In genomic region chr6:151432650-151433049, GRCh38 we compare ENCODE assay signal across 13 cellular contexts. TPM values are rescaled to one million over a fixed set of nuclear protein-coding genes. Genes with fewer than 3 reads are reported as not detected.
DNase-seq lines count a peak whose midpoint lies in the region; ATAC-seq and TF ChIP-seq lines count a peak whose summit lies in the region.
"Had no signal": no experiment of that assay in that cellular context is flagged by ENCODE, and none has a peak within 500 bp of the region (broad histone marks: within the 10 kb centered on the region; RNA-seq: fewer than 3 reads in every experiment).

No MANE protein-coding gene starts in this region.

- no peaks in the 10 kb centered on the region for H3K9me3 ChIP-seq in CD8-positive, alpha-beta T cell (ENCODE audit: low read length)
- H3K9me3 ChIP-seq: BLaER1 treated with 17β-estradiol and CSF1 and Interleukin-3, amounts not matched to agents 10 nM and 100 nM; Caco-2 had no signal

- H4K8ac ChIP-seq in mesendoderm (ENCODE audit: low read depth, low read length), result no peak overlapping the region

- POLR2A ChIA-PET in CD8-positive, alpha-beta T cell (lab: Charles Lee), result interaction anchor here (0.6 kb wide), 2 partner anchors 15 to 1712 kb away, joined by 4 read pairs; no protein-coding TSS in a partner anchor

- no CpG with 5 or more reads among the region's 4 CpGs for WGBS in mesendoderm (ENCODE audit: extremely low coverage, insufficient coverage, low lambda C conversion rate)

- TF ChIP-seq CTCF in CD8-positive, alpha-beta T cell (IDR thresholded peaks at IDR 0.05), result no peak

- no peak overlapping the region for H2BK5ac ChIP-seq in mesendoderm (ENCODE audit: low read length)

- no peaks in the 10 kb centered on the region for H3K27me3 Mint-ChIP-seq in activated T-cell treated with anti-CD3 and anti-CD28 coated beads, Interleukin-2, amount 50 U/mL, for 72 hours (ENCODE audit: low read depth)
- H3K27me3 Mint-ChIP-seq in CD8-positive, alpha-beta T cell (ENCODE audit: low read depth), result no peaks in the 10 kb centered on the region
- H3K27me3 Mint-ChIP-seq in central memory CD8-positive, alpha-beta T cell, result no peaks in the 10 kb centered on the region
- H3K27me3 Mint-ChIP-seq in stimulated activated memory B cell treated with anti-CD40 and anti-IgM and Interleukin-4, amounts not matched to agents 10 μg/mL and 1 μg/mL and 100 μg/mL, for 72 hours, result no peaks in the 10 kb centered on the region
- H3K27me3 Mint-ChIP-seq: B cell; CD4-positive, CD25-positive, alpha-beta regulatory T cell had no signal

- CTCF ChIA-PET in CD8-positive, alpha-beta T cell (lab: Charles Lee), result no interaction called here

- H3K56ac ChIP-seq in mesendoderm (ENCODE audit: low read length), result no peak overlapping the region

- H3K4me2 ChIP-seq in mesendoderm (ENCODE audit: low read length), result no peak overlapping the region
- H3K4me2 ChIP-seq: BLaER1 treated with 17β-estradiol and CSF1 and Interleukin-3, amounts not matched to agents 10 nM and 100 nM had no signal

- ATAC-seq in activated T-cell treated with anti-CD3 and anti-CD28 coated beads, Interleukin-2, amount 50 U/mL, for 72 hours (replicated peaks in 1 of 2), result no peak
- ATAC-seq in CD8-positive, alpha-beta T cell, result no peak
- no peak for ATAC-seq in central memory CD8-positive, alpha-beta T cell (replicated peaks; ENCODE audit: extremely low read depth, poor library complexity, severe bottlenecking)
- ATAC-seq in stimulated activated memory B cell treated with anti-CD40 and anti-IgM and Interleukin-4, amounts not matched to agents 10 μg/mL and 1 μg/mL and 100 μg/mL, for 72 hours, result no peak

- H3K27ac ChIP-seq in CD8-positive, alpha-beta T cell (ENCODE audit: low read depth, low read length), result no peak overlapping the region
- H3K27ac ChIP-seq in mesendoderm (ENCODE audit: low read depth, low read length), result no peak overlapping the region
- H3K27ac ChIP-seq: BLaER1 treated with 17β-estradiol and CSF1 and Interleukin-3, amounts not matched to agents 10 nM and 100 nM had no signal

- H3K4ac ChIP-seq in mesendoderm (ENCODE audit: low read depth, low read length), result no peak overlapping the region

- peaks cover 8 to 18% of the 10 kb centered on the region in 2 donors for H3K36me3 Mint-ChIP-seq in activated T-cell treated with anti-CD3 and anti-CD28 coated beads, Interleukin-2, amount 50 U/mL, for 72 hours (ENCODE audit: insufficient read depth in 2 of 2)
- H3K36me3 Mint-ChIP-seq in CD8-positive, alpha-beta T cell, result peaks cover 55% of the 10 kb centered on the region
- H3K36me3 Mint-ChIP-seq in central memory CD8-positive, alpha-beta T cell (ENCODE audit: insufficient read depth), result peaks cover 31% of the 10 kb centered on the region
- peaks cover 51% of the 10 kb centered on the region for H3K36me3 Mint-ChIP-seq in stimulated activated memory B cell treated with anti-CD40 and anti-IgM and Interleukin-4, amounts not matched to agents 10 μg/mL and 1 μg/mL and 100 μg/mL, for 72 hours

- no peak overlapping the region for H3K4me3 ChIP-seq in CD8-positive, alpha-beta T cell (ENCODE audit: low read depth, low read length)
- no peak overlapping the region for H3K4me3 ChIP-seq in mesendoderm (ENCODE audit: low read length)
- H3K4me3 ChIP-seq: BLaER1 treated with 17β-estradiol and CSF1 and Interleukin-3, amounts not matched to agents 10 nM and 100 nM had no signal

- H3K27me3 ChIP-seq in CD8-positive, alpha-beta T cell (ENCODE audit: insufficient read depth, low read length), result no peaks in the 10 kb centered on the region
- no peaks in the 10 kb centered on the region for H3K27me3 ChIP-seq in mesendoderm (ENCODE audit: insufficient read depth, low read length, poor library complexity)
- H3K27me3 ChIP-seq: BLaER1 treated with 17β-estradiol and CSF1 and Interleukin-3, amounts not matched to agents 10 nM and 100 nM had no signal

- H3K23ac ChIP-seq in mesendoderm (ENCODE audit: low read length), result no peak overlapping the region

- no peaks in the 10 kb centered on the region for H3K79me2 ChIP-seq in mesendoderm (ENCODE audit: control insufficient read depth, insufficient read depth, low read length)

- H3K4me1 Mint-ChIP-seq in activated T-cell treated with anti-CD3 and anti-CD28 coated beads, Interleukin-2, amount 50 U/mL, for 72 hours (ENCODE audit: low read depth), result peaks cover 1% of the 10 kb centered on the region
- peaks cover 4% of the 10 kb centered on the region for H3K4me1 Mint-ChIP-seq in CD8-positive, alpha-beta T cell (ENCODE audit: low read depth)
- peaks cover 3% of the 10 kb centered on the region for H3K4me1 Mint-ChIP-seq in central memory CD8-positive, alpha-beta T cell
- peaks cover 3% of the 10 kb centered on the region for H3K4me1 Mint-ChIP-seq in stimulated activated memory B cell treated with anti-CD40 and anti-IgM and Interleukin-4, amounts not matched to agents 10 μg/mL and 1 μg/mL and 100 μg/mL, for 72 hours

- H2BK15ac ChIP-seq in mesendoderm (replicated peaks; ENCODE audit: low read depth), result no peak overlapping the region

- H3K36me3 ChIP-seq in CD8-positive, alpha-beta T cell (ENCODE audit: insufficient read depth, low read length), result peaks cover 15% of the 10 kb centered on the region
- no peaks in the 10 kb centered on the region for H3K36me3 ChIP-seq in mesendoderm (ENCODE audit: control insufficient read depth, insufficient read depth, low read length)

- H3K9me3 Mint-ChIP-seq in activated T-cell treated with anti-CD3 and anti-CD28 coated beads, Interleukin-2, amount 50 U/mL, for 72 hours, result no peaks in the 10 kb centered on the region
- H3K9me3 Mint-ChIP-seq in CD8-positive, alpha-beta T cell, result no peaks in the 10 kb centered on the region
- no peaks in the 10 kb centered on the region for H3K9me3 Mint-ChIP-seq in central memory CD8-positive, alpha-beta T cell
- H3K9me3 Mint-ChIP-seq in stimulated activated memory B cell treated with anti-CD40 and anti-IgM and Interleukin-4, amounts not matched to agents 10 μg/mL and 1 μg/mL and 100 μg/mL, for 72 hours, result no peaks in the 10 kb centered on the region
- H3K9me3 Mint-ChIP-seq: CD4-positive, CD25-positive, alpha-beta regulatory T cell; H9 had no signal

- no peak overlapping the region for H3K9ac ChIP-seq in mesendoderm (ENCODE audit: low read length)
- H3K9ac ChIP-seq: BLaER1 treated with 17β-estradiol and CSF1 and Interleukin-3, amounts not matched to agents 10 nM and 100 nM had no signal

- H3K79me1 ChIP-seq in mesendoderm (ENCODE audit: low read length), result peaks cover 4% of the 10 kb centered on the region

- intact Hi-C loops in CD8-positive, alpha-beta T cell (cut with DNase I, micrococcal nuclease), result no loop called here

- no peak overlapping the region for H4K5ac ChIP-seq in mesendoderm (ENCODE audit: low read length)

- H3K27ac Mint-ChIP-seq in activated T-cell treated with anti-CD3 and anti-CD28 coated beads, Interleukin-2, amount 50 U/mL, for 72 hours, result peak overlapping the region; percentile 45
- H3K27ac Mint-ChIP-seq in CD8-positive, alpha-beta T cell, result peak overlapping the region; percentile 52
- peak overlapping the region; percentile 19 for H3K27ac Mint-ChIP-seq in central memory CD8-positive, alpha-beta T cell (ENCODE audit: low read depth)
- peak overlapping the region; percentile 12 for H3K27ac Mint-ChIP-seq in stimulated activated memory B cell treated with anti-CD40 and anti-IgM and Interleukin-4, amounts not matched to agents 10 μg/mL and 1 μg/mL and 100 μg/mL, for 72 hours
- H3K27ac Mint-ChIP-seq: B cell; CD4-positive, CD25-positive, alpha-beta regulatory T cell; H9 had no signal

- no peak overlapping the region for H3K18ac ChIP-seq in mesendoderm (ENCODE audit: low read length)

- DNase-seq in activated T-cell treated with anti-CD3 and anti-CD28 coated beads, Interleukin-2, amount 50 U/mL, for 72 hours, result no peak
- DNase-seq in activated T-cell treated with anti-CD3 and anti-CD28 coated beads, Interleukin-2, amount 50 U/mL, for 1 hour, result no peak
- no peak for DNase-seq in CD8-positive, alpha-beta T cell
- no peak for DNase-seq in central memory CD8-positive, alpha-beta T cell (ENCODE audit: low spot score in 2 of 2)
- no peak for DNase-seq in NCI-H2196 treated with DMSO at 0.1 percent for 48 hours (lab: John Stamatoyannopoulos, UW; ENCODE audit: unreplicated experiment)
- no peak for DNase-seq in mesendoderm
- DNase-seq: 8988T; Caco-2; CD4-positive, CD25-positive, alpha-beta regulatory T cell; H9 had no signal

- H2BK120ac ChIP-seq in mesendoderm (ENCODE audit: low read depth, low read length), result no peak overlapping the region

- no peak overlapping the region for H3K4me3 Mint-ChIP-seq in activated T-cell treated with anti-CD3 and anti-CD28 coated beads, Interleukin-2, amount 50 U/mL, for 72 hours
- H3K4me3 Mint-ChIP-seq in CD8-positive, alpha-beta T cell, result no peak overlapping the region
- no peak overlapping the region for H3K4me3 Mint-ChIP-seq in central memory CD8-positive, alpha-beta T cell
- no peak overlapping the region for H3K4me3 Mint-ChIP-seq in stimulated activated memory B cell treated with anti-CD40 and anti-IgM and Interleukin-4, amounts not matched to agents 10 μg/mL and 1 μg/mL and 100 μg/mL, for 72 hours
- H3K4me3 Mint-ChIP-seq: B cell; CD4-positive, CD25-positive, alpha-beta regulatory T cell; H9 had no signal

- no peaks in the 10 kb centered on the region for H3K4me1 ChIP-seq in CD8-positive, alpha-beta T cell (ENCODE audit: insufficient read depth, low read length)
- H3K4me1 ChIP-seq in mesendoderm (ENCODE audit: control insufficient read depth, low read depth, low read length), result no peaks in the 10 kb centered on the region

- H2AK5ac ChIP-seq in mesendoderm (ENCODE audit: low read length), result no peak overlapping the region

RNA-seq across cellular contexts. Expression of gene RMND1, which starts 19.3 kb away (rescaled TPM):
- total RNA-seq in activated T-cell treated with anti-CD3 and anti-CD28 coated beads, Interleukin-2, amount 50 U/mL, for 72 hours, result 10 to 100 TPM; 22.7 to 26.6 TPM
- 1 to 10 TPM; 5.8 to 6.3 TPM for total RNA-seq in CD8-positive, alpha-beta T cell
- 12.2 TPM for polyA plus RNA-seq in mesendoderm (2013, experiment 1 of 2)
- polyA plus RNA-seq in mesendoderm (2013, experiment 2 of 2), result 12.4 TPM

RNA-seq across cellular contexts. Expression of gene ZBTB2, which starts 41.3 kb away (rescaled TPM):
- 10 to 100 TPM; 24.3 to 27.7 TPM for total RNA-seq in activated T-cell treated with anti-CD3 and anti-CD28 coated beads, Interleukin-2, amount 50 U/mL, for 72 hours
- 10 to 100 TPM; 22.1 to 23.0 TPM for total RNA-seq in CD8-positive, alpha-beta T cell
- 31.9 TPM for polyA plus RNA-seq in mesendoderm (2013, experiment 1 of 2)
- 32.4 TPM for polyA plus RNA-seq in mesendoderm (2013, experiment 2 of 2)
